19 cellular contexts compared by ENCODE assay signal in the genomic region with DNA sequence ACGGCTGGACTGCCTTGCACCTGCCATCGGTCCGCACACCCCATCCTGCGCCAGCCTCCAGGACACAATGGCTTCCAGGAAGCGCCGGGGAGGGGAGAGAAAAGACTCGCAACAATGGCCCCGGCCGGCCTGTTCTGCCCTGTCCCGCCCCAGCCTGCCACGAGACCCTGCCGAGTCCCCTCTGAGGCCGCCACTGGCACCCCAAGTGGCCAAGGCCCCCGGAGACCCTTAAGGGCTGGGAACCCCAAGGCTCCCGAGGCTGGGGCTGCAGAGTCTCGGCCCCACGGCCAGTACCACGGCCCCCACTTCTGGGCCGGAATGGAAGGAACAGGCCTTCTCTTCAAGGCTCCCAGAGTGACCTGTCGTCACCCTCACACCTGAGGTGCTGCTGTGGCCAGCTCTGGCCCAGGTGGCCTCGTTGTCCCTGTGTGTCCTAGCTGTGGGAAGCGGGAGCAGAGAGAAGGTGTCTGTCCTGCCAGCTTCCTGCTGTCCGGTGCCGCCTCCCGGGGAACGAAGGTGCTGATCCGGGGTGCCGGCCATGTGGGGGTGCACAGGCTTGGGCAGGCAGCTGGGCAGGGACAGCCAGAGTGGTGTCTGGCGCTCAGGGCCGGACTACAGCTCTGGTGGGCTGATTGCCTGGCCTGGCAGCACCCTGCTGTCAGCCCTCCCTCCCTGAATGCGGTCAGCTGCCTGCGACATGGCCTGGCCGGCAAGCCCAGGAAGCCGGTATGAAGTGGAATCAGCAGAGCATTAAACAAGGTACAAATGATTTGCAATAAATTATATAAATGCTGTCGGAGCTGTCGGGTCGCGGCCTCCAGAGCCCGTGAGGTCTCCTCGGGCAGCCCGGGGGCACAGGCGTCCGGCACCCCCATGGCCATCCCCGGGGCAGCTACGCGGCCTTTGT. TPM values are rescaled to one million over a fixed set of nuclear protein-coding genes. Genes with fewer than 3 reads are reported as not detected.
A peak's percentile ranks its signal among the peaks of the same experiment; 100 is the strongest.
DNase-seq lines count a peak whose midpoint lies in the region; ATAC-seq, FAIRE-seq and TF ChIP-seq lines count a peak whose summit lies in the region.
"Had no signal": no experiment of that assay in that cellular context is flagged by ENCODE, and none has a peak within 500 bp of the region (broad histone marks: within the 10 kb centered on the region; RNA-seq: fewer than 3 reads in every experiment).

No MANE protein-coding gene starts in this region.

- no peaks in the 10 kb centered on the region for H3K36me3 Mint-ChIP-seq in neural progenitor cell

- H3K27ac ChIP-seq in BLaER1 (peak overlapping the region; percentile 70), neural progenitor cell (peak overlapping the region; percentile 41), Peyer's patch (no peak overlapping the region)
- H3K27ac ChIP-seq: KMS-11 had no signal

- H4K20me1 ChIP-seq in BLaER1 (no peaks in the 10 kb centered on the region), neural progenitor cell (ENCODE audit: low read depth) (no peaks in the 10 kb centered on the region)

- H3K36me3 ChIP-seq in BLaER1 (no peaks in the 10 kb centered on the region), neural progenitor cell (no peaks in the 10 kb centered on the region), Peyer's patch (no peaks in the 10 kb centered on the region)
- H3K36me3 ChIP-seq: MG63 had no signal

- peaks cover 28% of the 10 kb centered on the region for H3K27me3 Mint-ChIP-seq in neural progenitor cell (ENCODE audit: insufficient read depth, low read depth)
- H3K27me3 Mint-ChIP-seq: CD4-positive, alpha-beta T cell had no signal

- H3K79me2 ChIP-seq in neural progenitor cell (ENCODE audit: low read depth), result no peaks in the 10 kb centered on the region

- TF ChIP-seq CTCF in neural progenitor cell (IDR thresholded peaks at IDR 0.05) (no peak), Peyer's patch (IDR thresholded peaks at IDR 0.05) (no peak), D721Med (IDR thresholded peaks at IDR 0.05; ENCODE audit: insufficient read depth, missing control alignments) (no peak)

- peak overlapping the region; percentile 24; the same call in 1 of the 2 replicates for H3K4me3 ChIP-seq in BLaER1
- H3K4me3 ChIP-seq in neural progenitor cell, result no peak overlapping the region
- H3K4me3 ChIP-seq in Peyer's patch, result no peak overlapping the region
- H3K4me3 ChIP-seq: GM23338, MG63 had no signal

- peaks cover 5% of the 10 kb centered on the region for H3K9me3 Mint-ChIP-seq in neural progenitor cell
- H3K9me3 Mint-ChIP-seq: CD4-positive, alpha-beta T cell; HFFc6 had no signal

- DNase-seq in HEK293T (ENCODE audit: extremely low spot score) (no peak), cerebellum (ENCODE audit: low spot score) (peak; percentile 59), neural progenitor cell (ENCODE audit: low spot score) (peak; percentile 63), Peyer's patch (no peak), GM19240 (ENCODE audit: insufficient read length, low spot score) (no peak), D721Med (ENCODE audit: insufficient read length, low spot score) (no peak)
- DNase-seq: CD4-positive, alpha-beta T cell; HFFc6; MG63; NCI-H1105 treated with DMSO at 0.1 percent for 48 hours; NCI-H2081; NCI-H526 treated with DMSO at 0.1 percent for 48 hours; SIG-M5 had no signal

- FAIRE-seq in D721Med (lab: Jason Lieb, UNC), result no peak

- H3K9ac ChIP-seq in BLaER1 (peak overlapping the region; percentile 60), neural progenitor cell (no peak overlapping the region)
- H3K9ac ChIP-seq: KMS-11 had no signal

- H2AFZ ChIP-seq in neural progenitor cell (replicated peaks), result no peak overlapping the region
- H2AFZ ChIP-seq: GM23338 had no signal

- peaks cover 34% of the 10 kb centered on the region for H3K4me1 Mint-ChIP-seq in neural progenitor cell
- H3K4me1 Mint-ChIP-seq: GM23338 had no signal

- peaks cover 83% of the 10 kb centered on the region for H3K4me1 ChIP-seq in BLaER1
- H3K4me1 ChIP-seq in neural progenitor cell, result peaks cover 24% of the 10 kb centered on the region
- no peaks in the 10 kb centered on the region for H3K4me1 ChIP-seq in Peyer's patch

- H3K27ac Mint-ChIP-seq in neural progenitor cell, result no peak overlapping the region
- H3K27ac Mint-ChIP-seq: CD4-positive, alpha-beta T cell; HFFc6 had no signal

- ATAC-seq in HG03378 (IDR thresholded peaks at IDR 0.05; ENCODE audit: unreplicated experiment), result no peak

- POLR2A ChIA-PET in HEK293T (lab: Yijun Ruan, JAX), result no interaction called here

- H3K27me3 ChIP-seq in BLaER1 (no peaks in the 10 kb centered on the region), neural progenitor cell (no peaks in the 10 kb centered on the region), Peyer's patch (no peaks in the 10 kb centered on the region)

- H3K4me2 ChIP-seq in BLaER1, result peak overlapping the region; percentile 89
- peak overlapping the region; percentile 69 for H3K4me2 ChIP-seq in neural progenitor cell
- H3K4me2 ChIP-seq: GM23338, KMS-11 had no signal

- CTCF ChIA-PET in HEK293T (lab: Yijun Ruan, JAX), result no interaction called here

- H3K9me3 ChIP-seq in BLaER1, result no peaks in the 10 kb centered on the region
- no peaks in the 10 kb centered on the region for H3K9me3 ChIP-seq in neural progenitor cell (ENCODE audit: low read depth)
- H3K9me3 ChIP-seq in Peyer's patch, result no peaks in the 10 kb centered on the region

- H3K4me3 Mint-ChIP-seq in neural progenitor cell, result no peak overlapping the region
- H3K4me3 Mint-ChIP-seq: CD4-positive, alpha-beta T cell; GM23338; HFFc6 had no signal

- peaks cover 18% of the 10 kb centered on the region for H3F3A ChIP-seq in neural progenitor cell (ENCODE audit: low read depth)

- no peak for TF ChIP-seq POLR2A in Peyer's patch (IDR thresholded peaks at IDR 0.05)

TF ChIP-seq in HEK293T, 16 proteins besides CTCF, POLR2A, EP300 and RAD21:
- TF ChIP-seq NFRKB (IDR thresholded peaks at IDR 0.05) (no peak), SP1 (IDR thresholded peaks at IDR 0.05) (no peak)
- TF ChIP-seq, protein P1, sequence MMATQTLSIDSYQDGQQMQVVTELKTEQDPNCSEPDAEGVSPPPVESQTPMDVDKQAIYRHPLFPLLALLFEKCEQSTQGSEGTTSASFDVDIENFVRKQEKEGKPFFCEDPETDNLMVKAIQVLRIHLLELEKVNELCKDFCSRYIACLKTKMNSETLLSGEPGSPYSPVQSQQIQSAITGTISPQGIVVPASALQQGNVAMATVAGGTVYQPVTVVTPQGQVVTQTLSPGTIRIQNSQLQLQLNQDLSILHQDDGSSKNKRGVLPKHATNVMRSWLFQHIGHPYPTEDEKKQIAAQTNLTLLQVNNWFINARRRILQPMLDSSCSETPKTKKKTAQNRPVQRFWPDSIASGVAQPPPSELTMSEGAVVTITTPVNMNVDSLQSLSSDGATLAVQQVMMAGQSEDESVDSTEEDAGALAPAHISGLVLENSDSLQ (IDR thresholded peaks at IDR 0.05), result peak; percentile 18; the same call in 1 of the 2 replicates
TF ChIP-seq in HEK293T: peak in this region for 1.

RNA-seq across cellular contexts. Expression of a gene that starts 8.2 kb away (rescaled TPM):
- total RNA-seq in cerebellum (19.9 TPM), neural progenitor cell (ENCODE audit: low replicate concordance) (9.5 and 32.6 TPM in 2 replicates), Peyer's patch (10 to 100 TPM in 2 of 4 donors, 1 to 10 TPM in 2; 4.0 to 28.9 (median 9.7) TPM)

RNA-seq across cellular contexts. Expression of a gene that starts 48.7 kb away (rescaled TPM):
- total RNA-seq in cerebellum (not detected), neural progenitor cell (ENCODE audit: low replicate concordance) (not detected in 2 replicates), Peyer's patch (not detected)
- total RNA-seq: A673; CD4-positive, alpha-beta T cell; Daoy; GM23338; HFFc6 had no signal

Comparison
In these comparisons a context has a peak if more than half of its experiments do, and no peak if none do; other contexts are left out.
1. H3K27ac ChIP-seq: peak in BLaER1 (single experiment) and neural progenitor cell (single experiment); none in Peyer's patch (0 of 4).
2. DNase-seq: peak in cerebellum (single experiment) and neural progenitor cell (single experiment); none in HEK293T (single experiment), Peyer's patch (0 of 3), GM19240 (single experiment) and D721Med (single experiment).